In the genomic region with DNA sequence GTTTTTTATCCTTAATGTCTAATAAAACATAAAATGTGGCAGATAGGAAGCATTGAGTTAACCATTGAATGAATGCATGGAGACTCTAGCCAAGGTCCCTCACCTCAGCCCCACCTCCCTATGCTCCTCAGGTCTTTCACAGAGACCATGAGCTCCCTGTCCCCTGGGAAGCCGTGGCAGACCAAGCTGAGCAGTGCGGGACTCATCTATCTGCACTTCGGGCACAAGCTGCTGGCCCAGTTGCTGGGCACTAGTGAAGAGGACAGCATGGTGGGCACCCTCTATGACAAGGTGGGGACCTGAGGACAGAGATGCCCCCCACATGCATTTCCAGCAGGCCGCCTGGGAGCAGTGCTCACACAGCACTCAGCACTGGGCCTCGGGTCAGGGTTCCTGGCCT, we compare ENCODE assay signal across 21 cellular contexts. TPM values are rescaled to one million over a fixed set of nuclear protein-coding genes. Genes with fewer than 3 reads are reported as not detected.
DNase-seq lines count a peak whose midpoint lies in the region; ATAC-seq and TF ChIP-seq lines count a peak whose summit lies in the region.
"Had no signal": no experiment of that assay in that cellular context is flagged by ENCODE, and none has a peak within 500 bp of the region (broad histone marks: within the 10 kb centered on the region; RNA-seq: fewer than 3 reads in every experiment).

No MANE protein-coding gene starts in this region.

- H3K27me3 Mint-ChIP-seq in T-helper 2 cell treated with Interferon-gamma antibody and Interleukin-4, amounts not matched to agents 5 μg/mL and 100 μg/mL, for 36 hours (ENCODE audit: low read depth), result no peaks in the 10 kb centered on the region
- H3K27me3 Mint-ChIP-seq in HFFc6 (ENCODE audit: insufficient read depth) (peaks cover 8% of the 10 kb centered on the region; the same call in 1 of the 2 replicates), nephron progenitor cell (ENCODE audit: low read depth, poor library complexity) (peaks cover 3% of the 10 kb centered on the region)
- peaks cover 2% of the 10 kb centered on the region for H3K27me3 Mint-ChIP-seq in activated naive CD8-positive, alpha-beta T cell treated with anti-CD3 and anti-CD28 coated beads, Interleukin-2, amount 50 U/mL, for 24 hours

- TF ChIP-seq CTCF in HFFc6 (IDR thresholded peaks at IDR 0.05) (no peak), nephron progenitor cell (IDR thresholded peaks at IDR 0.05) (no peak)

- ATAC-seq in activated naive CD8-positive, alpha-beta T cell treated with anti-CD3 and anti-CD28 coated beads, Interleukin-2, amount 50 U/mL, for 24 hours, result no peak
- no peak for ATAC-seq in left cardiac atrium
- ATAC-seq in HG03342 (IDR thresholded peaks at IDR 0.05; ENCODE audit: unreplicated experiment), result no peak
- ATAC-seq: CD8-positive, alpha-beta T cell; gastroesophageal sphincter; Panc1 had no signal

- peaks cover 52% of the 10 kb centered on the region for H3K36me3 Mint-ChIP-seq in T-helper 2 cell treated with Interferon-gamma antibody and Interleukin-4, amounts not matched to agents 5 μg/mL and 100 μg/mL, for 36 hours (ENCODE audit: low read depth)
- H3K36me3 Mint-ChIP-seq in HFFc6 (ENCODE audit: low read depth), result peaks cover 41% of the 10 kb centered on the region
- H3K36me3 Mint-ChIP-seq in activated naive CD8-positive, alpha-beta T cell treated with anti-CD3 and anti-CD28 coated beads, Interleukin-2, amount 50 U/mL, for 24 hours (ENCODE audit: low read depth), result peaks cover 59% of the 10 kb centered on the region
- H3K36me3 Mint-ChIP-seq in nephron progenitor cell (ENCODE audit: low read depth), result peaks cover 34% of the 10 kb centered on the region

- H3K4me1 Mint-ChIP-seq in T-helper 2 cell treated with Interferon-gamma antibody and Interleukin-4, amounts not matched to agents 5 μg/mL and 100 μg/mL, for 36 hours (ENCODE audit: low read depth), result peaks cover 31% of the 10 kb centered on the region
- H3K4me1 Mint-ChIP-seq in HFFc6 (ENCODE audit: low read depth), result peaks cover 54% of the 10 kb centered on the region
- peaks cover 54% of the 10 kb centered on the region for H3K4me1 Mint-ChIP-seq in activated naive CD8-positive, alpha-beta T cell treated with anti-CD3 and anti-CD28 coated beads, Interleukin-2, amount 50 U/mL, for 24 hours
- H3K4me1 Mint-ChIP-seq in nephron progenitor cell, result peaks cover 37% of the 10 kb centered on the region

- H3K4me3 Mint-ChIP-seq in T-helper 2 cell treated with Interferon-gamma antibody and Interleukin-4, amounts not matched to agents 5 μg/mL and 100 μg/mL, for 36 hours, result peak overlapping the region; percentile 39
- H3K4me3 Mint-ChIP-seq in HFFc6 (no peak overlapping the region), nephron progenitor cell (peak overlapping the region; percentile 3)
- peak overlapping the region; percentile 96 for H3K4me3 Mint-ChIP-seq in activated naive CD8-positive, alpha-beta T cell treated with anti-CD3 and anti-CD28 coated beads, Interleukin-2, amount 50 U/mL, for 24 hours
- H3K4me3 Mint-ChIP-seq: CD8-positive, alpha-beta T cell had no signal

- no peak overlapping the region for H3K27ac Mint-ChIP-seq in T-helper 2 cell treated with Interferon-gamma antibody and Interleukin-4, amounts not matched to agents 5 μg/mL and 100 μg/mL, for 36 hours
- H3K27ac Mint-ChIP-seq in HFFc6 (peak overlapping the region; percentile 98; the same call in 1 of the 2 replicates), nephron progenitor cell (no peak overlapping the region)
- H3K27ac Mint-ChIP-seq in activated naive CD8-positive, alpha-beta T cell treated with anti-CD3 and anti-CD28 coated beads, Interleukin-2, amount 50 U/mL, for 24 hours, result peak overlapping the region; percentile 97
- H3K27ac Mint-ChIP-seq: CD8-positive, alpha-beta T cell had no signal

- no peak for DNase-seq in T-helper 2 cell treated with Interferon-gamma antibody and Interleukin-4, amounts not matched to agents 5 μg/mL and 100 μg/mL, for 36 hours (ENCODE audit: low spot score)
- DNase-seq in T-helper 2 cell (no peak), HFFc6 (no peak), nephron progenitor cell (no peak), hepatic stellate cell (ENCODE audit: low spot score) (no peak), left cardiac atrium (no peak)
- no peak for DNase-seq in activated naive CD8-positive, alpha-beta T cell treated with anti-CD3 and anti-CD28 coated beads, Interleukin-2, amount 50 U/mL, for 24 hours
- DNase-seq: activated gamma-delta T cell; CD8-positive, alpha-beta T cell; DMS79 treated with DMSO at 0.1 percent for 48 hours; erythroblast; NCI-H146; NCI-H82; upper lobe of left lung had no signal

- H3K9me3 Mint-ChIP-seq in T-helper 2 cell treated with Interferon-gamma antibody and Interleukin-4, amounts not matched to agents 5 μg/mL and 100 μg/mL, for 36 hours, result no peaks in the 10 kb centered on the region
- H3K9me3 Mint-ChIP-seq in HFFc6 (no peaks in the 10 kb centered on the region), nephron progenitor cell (no peaks in the 10 kb centered on the region)
- no peaks in the 10 kb centered on the region for H3K9me3 Mint-ChIP-seq in activated naive CD8-positive, alpha-beta T cell treated with anti-CD3 and anti-CD28 coated beads, Interleukin-2, amount 50 U/mL, for 24 hours
- H3K9me3 Mint-ChIP-seq: CD8-positive, alpha-beta T cell had no signal

- intact Hi-C loops in left cardiac atrium (cut with DNase I), result no loop called here

RNA-seq across cellular contexts. Expression of a gene that starts 3.4 kb away (rescaled TPM):
- 10 to 100 TPM; 59.8 to 76.0 (median 68.3) TPM for total RNA-seq in HFFc6 (2021; fragmentation: NEBNext Ultra II Directional; extraction: Animal tissue kit (Norgen Biotek cat#: 25700))
- 10 to 100 TPM; 35.0 to 37.0 TPM for total RNA-seq in left cardiac atrium

RNA-seq across cellular contexts. Expression of a gene that starts 7.6 kb away (rescaled TPM):
- total RNA-seq in HFFc6 (2021; fragmentation: NEBNext Ultra II Directional; extraction: Animal tissue kit (Norgen Biotek cat#: 25700)), result 100 to 1,000 TPM; 502 to 568 (median 534) TPM
- 100 to 1,000 TPM; 345 to 377 TPM for total RNA-seq in left cardiac atrium

RNA-seq across cellular contexts. Expression of a gene that starts 18.5 kb away (rescaled TPM):
- 10 to 100 TPM; 44.0 to 63.5 (median 54.0) TPM for total RNA-seq in HFFc6 (2021; fragmentation: NEBNext Ultra II Directional; extraction: Animal tissue kit (Norgen Biotek cat#: 25700))
- total RNA-seq in left cardiac atrium, result 10 to 100 TPM; 35.7 to 40.3 TPM

RNA-seq across cellular contexts. Expression of a gene that starts 33.3 kb away (rescaled TPM):
- not detected for total RNA-seq in HFFc6 (2021; fragmentation: NEBNext Ultra II Directional; extraction: Animal tissue kit (Norgen Biotek cat#: 25700))
- total RNA-seq in left cardiac atrium, result not detected
- total RNA-seq: A172; CD8-positive, alpha-beta T cell; dermis microvascular lymphatic vessel endothelial cell; gastroesophageal sphincter; liver; prostate gland; upper lobe of left lung had no signal

RNA-seq across cellular contexts. Expression of a gene that starts 34.8 kb away (rescaled TPM):
- 10 to 100 TPM in 5 of 6 experiments, 1 to 10 TPM in 1; 7.0 to 16.1 (median 14.1) TPM for total RNA-seq in HFFc6 (2021; fragmentation: NEBNext Ultra II Directional; extraction: Animal tissue kit (Norgen Biotek cat#: 25700))
- total RNA-seq in left cardiac atrium, result 1 to 10 TPM in 1 of 2 donors, under 1 TPM in 1; 0.58 to 1.3 TPM

Comparison
In these comparisons a context has a peak if more than half of its experiments do, and no peak if none do; other contexts are left out.
1. H3K27ac Mint-ChIP-seq: peak in HFFc6 (single experiment) and activated naive CD8-positive, alpha-beta T cell treated with anti-CD3 and anti-CD28 coated beads, Interleukin-2, amount 50 U/mL, for 24 hours (single experiment); none in T-helper 2 cell treated with Interferon-gamma antibody and Interleukin-4, amounts not matched to agents 5 μg/mL and 100 μg/mL, for 36 hours (single experiment) and nephron progenitor cell (single experiment).